1 cellular context compared by ENCODE assay signal in the genomic region with DNA sequence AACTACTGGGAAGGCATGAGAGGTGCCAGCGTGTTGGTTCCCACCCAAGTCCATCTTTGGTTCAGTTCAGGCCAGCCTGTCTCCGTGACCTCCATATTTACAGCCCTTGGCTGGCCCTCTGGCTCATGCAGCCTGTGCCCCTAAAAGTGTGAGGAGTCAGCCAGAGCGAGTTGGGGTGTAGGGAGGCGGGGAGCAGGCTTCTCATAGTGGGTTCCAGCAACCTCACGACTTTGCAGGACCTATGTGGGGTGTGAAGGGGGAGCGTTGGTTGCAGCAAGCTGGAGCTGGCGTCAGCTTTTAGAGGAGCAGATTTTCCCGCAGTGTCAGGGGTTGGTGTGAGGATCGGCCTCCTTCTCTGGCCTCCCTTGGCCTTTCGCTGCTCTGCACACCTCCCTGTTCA.
TF ChIP-seq lines count a peak whose summit lies in the region.

No MANE protein-coding gene starts in this region.

TF ChIP-seq in GM23338, 12 proteins besides CTCF, POLR2A, EP300 and RAD21 (continued from another document):
- TF ChIP-seq, protein P1, sequence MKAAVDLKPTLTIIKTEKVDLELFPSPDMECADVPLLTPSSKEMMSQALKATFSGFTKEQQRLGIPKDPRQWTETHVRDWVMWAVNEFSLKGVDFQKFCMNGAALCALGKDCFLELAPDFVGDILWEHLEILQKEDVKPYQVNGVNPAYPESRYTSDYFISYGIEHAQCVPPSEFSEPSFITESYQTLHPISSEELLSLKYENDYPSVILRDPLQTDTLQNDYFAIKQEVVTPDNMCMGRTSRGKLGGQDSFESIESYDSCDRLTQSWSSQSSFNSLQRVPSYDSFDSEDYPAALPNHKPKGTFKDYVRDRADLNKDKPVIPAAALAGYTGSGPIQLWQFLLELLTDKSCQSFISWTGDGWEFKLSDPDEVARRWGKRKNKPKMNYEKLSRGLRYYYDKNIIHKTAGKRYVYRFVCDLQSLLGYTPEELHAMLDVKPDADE (IDR thresholded peaks at IDR 0.05) = no peak
- TF ChIP-seq ZNF331 (CRISPR knock-in tag; IDR thresholded peaks at IDR 0.05; ENCODE audit: low read depth) (no peak), CREB1 (CRISPR knock-in tag; IDR thresholded peaks at IDR 0.05; ENCODE audit: low read depth) (no peak), NANOG (IDR thresholded peaks at IDR 0.05; ENCODE audit: borderline replicate concordance) (no peak), POLR2AphosphoS5 (IDR thresholded peaks at IDR 0.05; ENCODE audit: low read depth) (no peak)
- TF ChIP-seq, protein P2, sequence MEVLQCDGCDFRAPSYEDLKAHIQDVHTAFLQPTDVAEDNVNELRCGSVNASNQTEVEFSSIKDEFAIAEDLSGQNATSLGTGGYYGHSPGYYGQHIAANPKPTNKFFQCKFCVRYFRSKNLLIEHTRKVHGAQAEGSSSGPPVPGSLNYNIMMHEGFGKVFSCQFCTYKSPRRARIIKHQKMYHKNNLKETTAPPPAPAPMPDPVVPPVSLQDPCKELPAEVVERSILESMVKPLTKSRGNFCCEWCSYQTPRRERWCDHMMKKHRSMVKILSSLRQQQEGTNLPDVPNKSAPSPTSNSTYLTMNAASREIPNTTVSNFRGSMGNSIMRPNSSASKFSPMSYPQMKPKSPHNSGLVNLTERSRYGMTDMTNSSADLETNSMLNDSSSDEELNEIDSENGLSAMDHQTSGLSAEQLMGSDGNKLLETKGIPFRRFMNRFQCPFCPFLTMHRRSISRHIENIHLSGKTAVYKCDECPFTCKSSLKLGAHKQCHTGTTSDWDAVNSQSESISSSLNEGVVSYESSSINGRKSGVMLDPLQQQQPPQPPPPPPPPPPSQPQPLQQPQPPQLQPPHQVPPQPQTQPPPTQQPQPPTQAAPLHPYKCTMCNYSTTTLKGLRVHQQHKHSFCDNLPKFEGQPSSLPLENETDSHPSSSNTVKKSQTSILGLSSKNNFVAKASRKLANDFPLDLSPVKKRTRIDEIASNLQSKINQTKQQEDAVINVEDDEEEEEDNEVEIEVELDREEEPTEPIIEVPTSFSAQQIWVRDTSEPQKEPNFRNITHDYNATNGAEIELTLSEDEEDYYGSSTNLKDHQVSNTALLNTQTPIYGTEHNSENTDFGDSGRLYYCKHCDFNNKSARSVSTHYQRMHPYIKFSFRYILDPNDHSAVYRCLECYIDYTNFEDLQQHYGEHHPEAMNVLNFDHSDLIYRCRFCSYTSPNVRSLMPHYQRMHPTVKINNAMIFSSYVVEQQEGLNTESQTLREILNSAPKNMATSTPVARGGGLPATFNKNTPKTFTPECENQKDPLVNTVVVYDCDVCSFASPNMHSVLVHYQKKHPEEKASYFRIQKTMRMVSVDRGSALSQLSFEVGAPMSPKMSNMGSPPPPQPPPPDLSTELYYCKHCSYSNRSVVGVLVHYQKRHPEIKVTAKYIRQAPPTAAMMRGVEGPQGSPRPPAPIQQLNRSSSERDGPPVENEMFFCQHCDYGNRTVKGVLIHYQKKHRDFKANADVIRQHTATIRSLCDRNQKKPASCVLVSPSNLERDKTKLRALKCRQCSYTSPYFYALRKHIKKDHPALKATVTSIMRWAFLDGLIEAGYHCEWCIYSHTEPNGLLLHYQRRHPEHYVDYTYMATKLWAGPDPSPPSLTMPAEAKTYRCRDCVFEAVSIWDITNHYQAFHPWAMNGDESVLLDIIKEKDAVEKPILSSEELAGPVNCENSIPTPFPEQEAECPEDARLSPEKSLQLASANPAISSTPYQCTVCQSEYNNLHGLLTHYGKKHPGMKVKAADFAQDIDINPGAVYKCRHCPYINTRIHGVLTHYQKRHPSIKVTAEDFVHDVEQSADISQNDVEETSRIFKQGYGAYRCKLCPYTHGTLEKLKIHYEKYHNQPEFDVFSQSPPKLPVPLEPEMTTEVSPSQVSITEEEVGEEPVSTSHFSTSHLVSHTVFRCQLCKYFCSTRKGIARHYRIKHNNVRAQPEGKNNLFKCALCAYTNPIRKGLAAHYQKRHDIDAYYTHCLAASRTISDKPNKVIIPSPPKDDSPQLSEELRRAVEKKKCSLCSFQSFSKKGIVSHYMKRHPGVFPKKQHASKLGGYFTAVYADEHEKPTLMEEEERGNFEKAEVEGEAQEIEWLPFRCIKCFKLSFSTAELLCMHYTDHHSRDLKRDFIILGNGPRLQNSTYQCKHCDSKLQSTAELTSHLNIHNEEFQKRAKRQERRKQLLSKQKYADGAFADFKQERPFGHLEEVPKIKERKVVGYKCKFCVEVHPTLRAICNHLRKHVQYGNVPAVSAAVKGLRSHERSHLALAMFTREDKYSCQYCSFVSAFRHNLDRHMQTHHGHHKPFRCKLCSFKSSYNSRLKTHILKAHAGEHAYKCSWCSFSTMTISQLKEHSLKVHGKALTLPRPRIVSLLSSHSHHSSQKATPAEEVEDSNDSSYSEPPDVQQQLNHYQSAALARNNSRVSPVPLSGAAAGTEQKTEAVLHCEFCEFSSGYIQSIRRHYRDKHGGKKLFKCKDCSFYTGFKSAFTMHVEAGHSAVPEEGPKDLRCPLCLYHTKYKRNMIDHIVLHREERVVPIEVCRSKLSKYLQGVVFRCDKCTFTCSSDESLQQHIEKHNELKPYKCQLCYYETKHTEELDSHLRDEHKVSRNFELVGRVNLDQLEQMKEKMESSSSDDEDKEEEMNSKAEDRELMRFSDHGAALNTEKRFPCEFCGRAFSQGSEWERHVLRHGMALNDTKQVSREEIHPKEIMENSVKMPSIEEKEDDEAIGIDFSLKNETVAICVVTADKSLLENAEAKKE (CRISPR knock-in tag; IDR thresholded peaks at IDR 0.05) = no peak
